ENCODE assay signal across 1 cellular context in the genomic region with DNA sequence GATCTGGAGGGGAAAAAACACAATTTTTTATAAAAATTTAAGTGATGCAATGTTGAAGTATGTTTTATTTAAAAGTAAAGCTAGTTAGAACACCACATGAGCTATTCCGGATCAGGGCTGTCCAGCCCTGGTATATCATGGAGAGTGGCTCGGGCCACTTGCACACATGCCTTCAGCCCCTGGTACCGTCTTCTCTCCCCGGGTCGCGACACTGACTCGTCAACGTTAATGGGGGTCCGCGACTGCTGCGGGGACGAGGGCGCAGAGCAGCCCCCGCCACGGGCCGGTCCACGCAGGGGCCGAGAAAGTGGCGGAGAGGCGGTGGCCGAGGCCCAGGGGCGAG.
TF ChIP-seq lines count a peak whose summit lies in the region.

No MANE protein-coding gene starts in this region.

TF ChIP-seq in GM23338, 12 proteins besides CTCF, POLR2A, EP300 and RAD21 (continued from another document):
- TF ChIP-seq, protein P1, sequence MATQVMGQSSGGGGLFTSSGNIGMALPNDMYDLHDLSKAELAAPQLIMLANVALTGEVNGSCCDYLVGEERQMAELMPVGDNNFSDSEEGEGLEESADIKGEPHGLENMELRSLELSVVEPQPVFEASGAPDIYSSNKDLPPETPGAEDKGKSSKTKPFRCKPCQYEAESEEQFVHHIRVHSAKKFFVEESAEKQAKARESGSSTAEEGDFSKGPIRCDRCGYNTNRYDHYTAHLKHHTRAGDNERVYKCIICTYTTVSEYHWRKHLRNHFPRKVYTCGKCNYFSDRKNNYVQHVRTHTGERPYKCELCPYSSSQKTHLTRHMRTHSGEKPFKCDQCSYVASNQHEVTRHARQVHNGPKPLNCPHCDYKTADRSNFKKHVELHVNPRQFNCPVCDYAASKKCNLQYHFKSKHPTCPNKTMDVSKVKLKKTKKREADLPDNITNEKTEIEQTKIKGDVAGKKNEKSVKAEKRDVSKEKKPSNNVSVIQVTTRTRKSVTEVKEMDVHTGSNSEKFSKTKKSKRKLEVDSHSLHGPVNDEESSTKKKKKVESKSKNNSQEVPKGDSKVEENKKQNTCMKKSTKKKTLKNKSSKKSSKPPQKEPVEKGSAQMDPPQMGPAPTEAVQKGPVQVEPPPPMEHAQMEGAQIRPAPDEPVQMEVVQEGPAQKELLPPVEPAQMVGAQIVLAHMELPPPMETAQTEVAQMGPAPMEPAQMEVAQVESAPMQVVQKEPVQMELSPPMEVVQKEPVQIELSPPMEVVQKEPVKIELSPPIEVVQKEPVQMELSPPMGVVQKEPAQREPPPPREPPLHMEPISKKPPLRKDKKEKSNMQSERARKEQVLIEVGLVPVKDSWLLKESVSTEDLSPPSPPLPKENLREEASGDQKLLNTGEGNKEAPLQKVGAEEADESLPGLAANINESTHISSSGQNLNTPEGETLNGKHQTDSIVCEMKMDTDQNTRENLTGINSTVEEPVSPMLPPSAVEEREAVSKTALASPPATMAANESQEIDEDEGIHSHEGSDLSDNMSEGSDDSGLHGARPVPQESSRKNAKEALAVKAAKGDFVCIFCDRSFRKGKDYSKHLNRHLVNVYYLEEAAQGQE (IDR thresholded peaks at IDR 0.05; ENCODE audit: unreplicated experiment), result no peak
- no peak for TF ChIP-seq ZNF114 (CRISPR knock-in tag; IDR thresholded peaks at IDR 0.05)
- no peak for TF ChIP-seq JUNB (IDR thresholded peaks at IDR 0.05; ENCODE audit: unreplicated experiment)
- TF ChIP-seq STAT1 (IDR thresholded peaks at IDR 0.05; ENCODE audit: unreplicated experiment), result no peak
- TF ChIP-seq, protein P2, sequence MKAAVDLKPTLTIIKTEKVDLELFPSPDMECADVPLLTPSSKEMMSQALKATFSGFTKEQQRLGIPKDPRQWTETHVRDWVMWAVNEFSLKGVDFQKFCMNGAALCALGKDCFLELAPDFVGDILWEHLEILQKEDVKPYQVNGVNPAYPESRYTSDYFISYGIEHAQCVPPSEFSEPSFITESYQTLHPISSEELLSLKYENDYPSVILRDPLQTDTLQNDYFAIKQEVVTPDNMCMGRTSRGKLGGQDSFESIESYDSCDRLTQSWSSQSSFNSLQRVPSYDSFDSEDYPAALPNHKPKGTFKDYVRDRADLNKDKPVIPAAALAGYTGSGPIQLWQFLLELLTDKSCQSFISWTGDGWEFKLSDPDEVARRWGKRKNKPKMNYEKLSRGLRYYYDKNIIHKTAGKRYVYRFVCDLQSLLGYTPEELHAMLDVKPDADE (IDR thresholded peaks at IDR 0.05), result no peak
- TF ChIP-seq EZH2phosphoT487 (IDR thresholded peaks at IDR 0.05; ENCODE audit: unreplicated experiment), result no peak
- TF ChIP-seq ZNF331 (CRISPR knock-in tag; IDR thresholded peaks at IDR 0.05; ENCODE audit: low read depth), result no peak
- TF ChIP-seq EZH2 (IDR thresholded peaks at IDR 0.05; ENCODE audit: low read depth, unreplicated experiment), result no peak
